ENCODE assay signal across 17 cellular contexts in genomic region chr12:64923536-64923935, GRCh38.
"Had no signal": no experiment of that assay in that cellular context is flagged by ENCODE, and none has a peak within 500 bp of the region (broad histone marks: within the 10 kb centered on the region; RNA-seq: fewer than 3 reads in every experiment).

No MANE protein-coding gene starts in this region.

- H3K4me3 Mint-ChIP-seq: activated CD8-positive, alpha-beta memory T cell treated with anti-CD3 and anti-CD28 coated beads, Interleukin-2, amount 10 ng/mL, durations not matched to agents 7 days and 5 days had no signal

- H3K9me3 ChIP-seq: adrenal gland, gastroesophageal sphincter, ovary, right lobe of liver, stomach, testis, upper lobe of left lung had no signal

- H3K4me1 Mint-ChIP-seq: activated CD8-positive, alpha-beta memory T cell treated with anti-CD3 and anti-CD28 coated beads, Interleukin-2, amount 10 ng/mL, durations not matched to agents 7 days and 5 days had no signal

- H3K4me1 ChIP-seq: adrenal gland, gastroesophageal sphincter, right lobe of liver, stomach, testis, upper lobe of left lung had no signal

- H3K36me3 ChIP-seq: adrenal gland, cardiac muscle cell, gastroesophageal sphincter, ovary, right lobe of liver, stomach, upper lobe of left lung had no signal

- H3K27me3 ChIP-seq: adrenal gland, cardiac muscle cell, gastroesophageal sphincter, ovary, right lobe of liver, stomach, testis, upper lobe of left lung had no signal

- ATAC-seq: activated CD8-positive, alpha-beta memory T cell treated with anti-CD3 and anti-CD28 coated beads, Interleukin-2, amount 10 ng/mL, durations not matched to agents 7 days and 5 days; gastroesophageal sphincter; left cardiac atrium; right lobe of liver had no signal

- H3K27ac Mint-ChIP-seq: activated CD8-positive, alpha-beta memory T cell treated with anti-CD3 and anti-CD28 coated beads, Interleukin-2, amount 10 ng/mL, durations not matched to agents 7 days and 5 days had no signal

- H3K27ac ChIP-seq: adrenal gland, cardiac muscle cell, gastroesophageal sphincter, ovary, right lobe of liver, stomach, testis, upper lobe of left lung, VCaP had no signal

- H3K4me3 ChIP-seq: adrenal gland, cardiac muscle cell, gastroesophageal sphincter, lung, ovary, right lobe of liver, stomach, testis, upper lobe of left lung had no signal

- H3K36me3 Mint-ChIP-seq: activated CD8-positive, alpha-beta memory T cell treated with anti-CD3 and anti-CD28 coated beads, Interleukin-2, amount 10 ng/mL, durations not matched to agents 7 days and 5 days had no signal

- DNase-seq: activated CD4-positive, alpha-beta T cell treated with anti-CD3 and anti-CD28 coated beads for 1 hour; activated CD4-positive, alpha-beta T cell treated with anti-CD3 and anti-CD28 coated beads, Interleukin-2, amount 50 U/mL, for 48 hours; activated CD8-positive, alpha-beta memory T cell treated with anti-CD3 and anti-CD28 coated beads, Interleukin-2, amount 10 ng/mL, durations not matched to agents 7 days and 5 days; activated naive CD4-positive, alpha-beta T cell treated with anti-CD3 and anti-CD28 coated beads, Interleukin-2, amount 50 U/mL, for 16 hours; activated T-cell treated with anti-CD3 and anti-CD28 coated beads, Interleukin-2, amount 50 U/mL, for 1 hour; adrenal gland; erythroblast; left cardiac atrium; ovary; right lobe of liver; stomach; testis; upper lobe of left lung had no signal
